11 cellular contexts compared by ENCODE assay signal in the genomic region with DNA sequence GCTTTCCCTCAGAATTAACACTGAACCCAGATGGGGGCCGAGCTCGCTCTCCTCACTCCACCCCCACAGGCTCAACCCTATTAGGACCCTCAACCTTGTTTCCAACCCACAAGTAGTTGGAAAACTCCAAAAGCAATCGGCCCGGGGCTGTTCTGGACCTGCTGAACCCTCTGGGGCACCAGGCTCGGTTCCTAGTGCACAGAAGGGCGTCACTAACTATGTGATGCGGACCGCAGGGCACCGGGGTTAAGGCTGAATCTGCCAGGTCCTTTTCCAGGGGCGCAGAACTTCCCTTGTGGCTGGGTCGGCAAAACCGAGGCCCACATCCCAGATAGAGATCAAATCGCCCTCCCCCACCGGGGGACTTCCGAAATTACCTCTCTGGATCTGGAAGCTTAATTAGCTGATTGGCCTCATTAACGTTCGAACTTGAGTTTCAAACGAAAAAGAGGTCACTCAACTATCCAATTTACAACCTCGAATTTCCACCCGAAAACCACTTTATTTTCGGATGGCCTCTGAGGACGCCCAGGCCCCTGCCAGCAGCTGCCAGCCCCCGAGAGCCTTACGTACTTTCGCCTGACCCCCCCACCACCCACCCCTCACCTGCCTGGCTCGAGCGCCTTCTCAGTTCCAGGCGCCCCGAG. TPM values are rescaled to one million over a fixed set of nuclear protein-coding genes. Genes with fewer than 3 reads are reported as not detected.
DNase-seq lines count a peak whose midpoint lies in the region; ATAC-seq and TF ChIP-seq lines count a peak whose summit lies in the region.
"Had no signal": no experiment of that assay in that cellular context is flagged by ENCODE, and none has a peak within 500 bp of the region (broad histone marks: within the 10 kb centered on the region; RNA-seq: fewer than 3 reads in every experiment).

No MANE protein-coding gene starts in this region.

- TF ChIP-seq CTCF in chondrocyte (IDR thresholded peaks at IDR 0.05) = no peak
- TF ChIP-seq CTCF in lower leg skin (IDR thresholded peaks at IDR 0.05) = no peak

- no peaks in the 10 kb centered on the region for H3K9me3 Mint-ChIP-seq in chondrocyte (ENCODE audit: low read depth)
- H3K9me3 Mint-ChIP-seq: activated T-cell treated with anti-CD3 and anti-CD28 coated beads, Interleukin-2, amount 50 U/mL, for 4 hours had no signal

- intact Hi-C loops in lower leg skin (cut with DNase I; ENCODE audit: low total_unique reads) = no loop called here

- WGBS in lower leg skin, 2 donors = 30 to 38% methylated on average over 27 to 29 of the region's 29 CpGs

- H3K27ac Mint-ChIP-seq in chondrocyte (ENCODE audit: unreplicated experiment) = no peak overlapping the region

- H3K36me3 ChIP-seq in HUES6 (ENCODE audit: control insufficient read depth, insufficient read depth, low read length) = no peaks in the 10 kb centered on the region
- no peaks in the 10 kb centered on the region for H3K36me3 ChIP-seq in skeletal muscle satellite cell (ENCODE audit: insufficient read depth, low read length)
- no peaks in the 10 kb centered on the region for H3K36me3 ChIP-seq in MG63

- H3K4me1 Mint-ChIP-seq in chondrocyte (ENCODE audit: low read depth) = peaks cover 21% of the 10 kb centered on the region

- DNase-seq in chondrocyte (ENCODE audit: low spot score) = no peak
- DNase-seq in lower leg skin (ENCODE audit: low spot score in 2 of 2) = peak in 1 of 2 donors; percentile 68
- DNase-seq in MG63 = no peak
- DNase-seq in SKM-1 (lab: John Stamatoyannopoulos, UW; ENCODE audit: unreplicated experiment) = no peak
- DNase-seq in 8988T = no peak
- DNase-seq: activated T-cell treated with anti-CD3 and anti-CD28 coated beads, Interleukin-2, amount 50 U/mL, for 4 hours; cerebellar nuclear complex; NCI-H1930 had no signal

- ATAC-seq in GM19467 (IDR thresholded peaks at IDR 0.05; ENCODE audit: unreplicated experiment) = no peak
- ATAC-seq: activated T-cell treated with anti-CD3 and anti-CD28 coated beads, Interleukin-2, amount 50 U/mL, for 4 hours had no signal

- H3K9ac ChIP-seq in HUES6 (ENCODE audit: low read length) = no peak overlapping the region
- H3K9ac ChIP-seq in skeletal muscle satellite cell (ENCODE audit: low read depth, low read length) = peak overlapping the region; percentile 69

- TF ChIP-seq POLR2A in lower leg skin (IDR thresholded peaks at IDR 0.05) = no peak

- H3K4me1 ChIP-seq in HUES6 (ENCODE audit: control insufficient read depth, insufficient read depth, low read length) (peaks cover 69% of the 10 kb centered on the region), skeletal muscle satellite cell (ENCODE audit: control insufficient read depth, insufficient read depth, low read length) (peaks cover 25% of the 10 kb centered on the region)

- H3K9me3 ChIP-seq in HUES6 (ENCODE audit: control insufficient read depth, insufficient read depth, low read depth, low read length) (no peaks in the 10 kb centered on the region), skeletal muscle satellite cell (replicated peaks; ENCODE audit: low read length) (no peaks in the 10 kb centered on the region), MG63 (no peaks in the 10 kb centered on the region)

- peaks cover 2% of the 10 kb centered on the region for H3K36me3 Mint-ChIP-seq in chondrocyte (ENCODE audit: low read depth)

- peaks cover 71% of the 10 kb centered on the region for H3K27me3 ChIP-seq in HUES6 (ENCODE audit: control insufficient read depth, insufficient read depth, low read length)
- H3K27me3 ChIP-seq in skeletal muscle satellite cell (ENCODE audit: control insufficient read depth, insufficient read depth, low read length) = peaks cover 15% of the 10 kb centered on the region
- H3K27me3 ChIP-seq in MG63 = no peaks in the 10 kb centered on the region

- peak overlapping the region; percentile 49 for H3K4me3 Mint-ChIP-seq in chondrocyte (ENCODE audit: unreplicated experiment)
- H3K4me3 Mint-ChIP-seq: activated T-cell treated with anti-CD3 and anti-CD28 coated beads, Interleukin-2, amount 50 U/mL, for 4 hours had no signal

- H3K4me2 ChIP-seq in skeletal muscle satellite cell (ENCODE audit: low read length) = peak overlapping the region; percentile 91

- peaks cover 53% of the 10 kb centered on the region for H3K27me3 Mint-ChIP-seq in chondrocyte (ENCODE audit: low read depth)

- H3K27ac ChIP-seq in HUES6 (ENCODE audit: low read depth, low read length) = no peak overlapping the region

- H3K4me3 ChIP-seq in HUES6 (ENCODE audit: low read depth, low read length) = peak overlapping the region; percentile 91
- H3K4me3 ChIP-seq in lower leg skin (ENCODE audit: low read depth, poor library complexity, severe bottlenecking) = peak overlapping the region; percentile 1
- H3K4me3 ChIP-seq in skeletal muscle satellite cell (ENCODE audit: low read length) = peak overlapping the region; percentile 90
- H3K4me3 ChIP-seq in MG63 = no peak overlapping the region

RNA-seq across cellular contexts. Expression of a gene that starts 1.7 kb away (rescaled TPM):
- 0.53 to 1.6 TPM (median 0.97 TPM) in 3 replicates for total RNA-seq in chondrocyte
- total RNA-seq in lower leg skin = 10 to 100 TPM in 2 of 4 donors, 1 to 10 TPM in 2; 1.1 to 16.7 (median 9.0) TPM
- total RNA-seq in skeletal muscle satellite cell (2012; rRNA removed) = 0.76 and 6.1 TPM in 2 replicates
- total RNA-seq in MG63 (2014; rRNA removed; shearing (Covaris generic); ENCODE audit: low replicate concordance) = 0.49 and 18.6 TPM in 2 replicates
